Comparison of ENCODE assay signal across 12 cellular contexts in the genomic region with DNA sequence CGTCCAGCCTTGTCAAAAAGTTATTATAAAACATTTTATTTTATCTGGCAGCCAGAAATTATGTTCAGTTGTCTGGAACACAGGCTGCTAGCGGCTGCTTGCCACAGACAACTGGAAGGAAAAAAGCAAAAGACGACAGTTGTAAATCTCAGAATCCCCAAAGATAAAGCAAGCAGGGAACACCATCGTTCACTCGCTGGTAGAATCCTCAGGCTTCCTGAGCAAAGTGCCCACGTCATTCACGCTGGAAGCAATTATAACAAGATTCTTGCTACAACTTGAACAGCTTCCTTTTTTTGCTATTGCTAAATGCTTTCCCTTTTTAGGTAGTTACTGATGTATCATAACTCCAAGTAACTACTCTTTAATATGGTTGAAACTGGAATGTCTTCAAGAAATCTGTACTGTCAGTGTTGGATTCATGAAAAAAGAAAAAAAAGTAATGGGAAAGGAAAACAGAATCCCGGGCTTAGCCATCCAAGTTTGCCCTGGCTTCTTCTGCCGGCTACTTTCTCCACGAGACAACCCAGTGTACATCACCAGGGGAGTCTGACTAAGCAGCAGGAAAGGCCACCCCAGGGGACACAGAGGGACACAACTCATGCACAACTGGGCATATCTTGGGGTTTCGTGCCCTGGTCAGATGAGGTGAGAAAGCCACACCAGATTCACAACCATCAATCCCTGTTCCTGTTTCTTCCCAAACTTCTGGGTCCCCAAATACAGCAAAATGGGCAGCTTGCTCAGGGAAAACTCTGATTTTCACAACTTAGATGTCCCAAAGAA. TPM values are rescaled to one million over a fixed set of nuclear protein-coding genes. Genes with fewer than 3 reads are reported as not detected.
DNase-seq lines count a peak whose midpoint lies in the region; ATAC-seq and TF ChIP-seq lines count a peak whose summit lies in the region.
"Had no signal": no experiment of that assay in that cellular context is flagged by ENCODE, and none has a peak within 500 bp of the region (broad histone marks: within the 10 kb centered on the region; RNA-seq: fewer than 3 reads in every experiment).

No MANE protein-coding gene starts in this region.

- H3K4me3 ChIP-seq in GM23248 (no peak overlapping the region), heart left ventricle (peak overlapping the region in 2 of 12 donors; percentile 1 to 8)

- H3K4me1 ChIP-seq in GM23248 (ENCODE audit: insufficient read depth) = no peaks in the 10 kb centered on the region
- peaks cover 0 to 26% (median 0%) of the 10 kb centered on the region in 12 donors for H3K4me1 ChIP-seq in heart left ventricle

- H2AFZ ChIP-seq in GM23248 = no peak overlapping the region

- intact Hi-C loops in heart left ventricle (cut with DNase I) (no loop called here), sciatic nerve (cut with DNase I) (no loop called here)

- H3K9me3 ChIP-seq in GM23248 (ENCODE audit: low read depth) (no peaks in the 10 kb centered on the region), heart left ventricle (peaks cover 0 to 13% (median 0%) of the 10 kb centered on the region in 12 donors)

- H3K4me2 ChIP-seq in GM23248 (ENCODE audit: unreplicated experiment) = no peak overlapping the region

- H3K36me3 ChIP-seq in GM23248 (ENCODE audit: low read depth) (no peaks in the 10 kb centered on the region), heart left ventricle (no peaks in the 10 kb centered on the region)

- H3K27ac ChIP-seq in GM23248 (no peak overlapping the region), heart left ventricle (peak overlapping the region in 6 of 12 donors; percentile 4 to 71 (median 50))

- no peaks in the 10 kb centered on the region for H3F3A ChIP-seq in GM23248 (ENCODE audit: insufficient read depth)

- H3K9ac ChIP-seq in GM23248 = no peak overlapping the region

- no peak for TF ChIP-seq POLR2A in heart left ventricle (IDR thresholded peaks at IDR 0.05)

- H3K9me2 ChIP-seq in GM23248 (ENCODE audit: insufficient read depth) = no peaks in the 10 kb centered on the region

- no peaks in the 10 kb centered on the region for H3K79me2 ChIP-seq in GM23248 (ENCODE audit: insufficient read depth)

- TF ChIP-seq CTCF in heart left ventricle (IDR thresholded peaks at IDR 0.05) = no peak

- H3K27me3 ChIP-seq in GM23248 (replicated peaks; ENCODE audit: insufficient read depth) (no peaks in the 10 kb centered on the region), heart left ventricle (no peaks in the 10 kb centered on the region)

- 1 to 2% methylated on average over 11 of the region's 11 CpGs for WGBS in GM23248 (ENCODE audit: low coverage in 1 of 2, low lambda C conversion rate in 2 of 2, missing lambda C conversion rate in 2 of 2), 2 experiments
- WGBS in heart left ventricle, 4 donors = 60 to 66% (median 63%) methylated on average over 11 of the region's 11 CpGs

- ATAC-seq in heart left ventricle = peak in 3 of 4 donors; percentile 27 to 55 (median 33)
- peak; percentile 79 for ATAC-seq in sciatic nerve
- no peak for ATAC-seq in HG02870 (IDR thresholded peaks at IDR 0.05; ENCODE audit: unreplicated experiment)
- no peak for ATAC-seq in HG02885 (IDR thresholded peaks at IDR 0.05; ENCODE audit: poor library complexity, unreplicated experiment)
- ATAC-seq in HG03432 (IDR thresholded peaks at IDR 0.05; ENCODE audit: unreplicated experiment) = no peak

- in situ Hi-C loops in GM23248 (cut with MboI) = no loop called here

- DNase-seq in GM23248 (peak; percentile 1), SKM-1 treated with dmso at 0.1 percent for 144 hours (lab: John Stamatoyannopoulos, UW; ENCODE audit: unreplicated experiment) (peak; percentile 73), heart left ventricle (peak in 2 of 5 donors; percentile 22 to 43), sciatic nerve (ENCODE audit: low spot score) (no peak), activated gamma-delta T cell (lab: John Stamatoyannopoulos, UW) (no peak)
- DNase-seq: activated CD4-positive, alpha-beta T cell treated with anti-CD3 and anti-CD28 coated beads, Interleukin-2, amount 50 U/mL, for 1 hour; AML-193; hypothalamus; occipital lobe had no signal

- H4K20me1 ChIP-seq in GM23248 (ENCODE audit: insufficient read depth) = no peaks in the 10 kb centered on the region

RNA-seq across cellular contexts. Expression of a gene that starts 33.4 kb away (rescaled TPM):
- total RNA-seq in GM23248 (2014; rRNA removed; shearing (Covaris generic)) = not detected in 2 replicates
- polyA plus RNA-seq in GM23248 (2016; fragmentation: Nextera tagmentation; extraction: Ambion mirVana) = not detected in 2 replicates
- total RNA-seq in heart left ventricle = 1 to 10 TPM in 7 of 9 donors, under 1 TPM in 2; 0.52 to 2.4 (median 1.9) TPM
- under 1 TPM; 0.30 to 0.58 TPM for polyA plus RNA-seq in heart left ventricle
- total RNA-seq in sciatic nerve = 2.3 TPM

Comparison
In these comparisons a context has a peak if more than half of its experiments do, and no peak if none do; other contexts are left out.
1. DNase-seq: peak in GM23248 (single experiment) and SKM-1 treated with dmso at 0.1 percent for 144 hours (single experiment); none in sciatic nerve (single experiment) and activated gamma-delta T cell (single experiment).
2. ATAC-seq: peak in heart left ventricle (3 of 4) and sciatic nerve (single experiment); none in HG02870 (single experiment), HG02885 (single experiment) and HG03432 (single experiment).